In the genomic region with DNA sequence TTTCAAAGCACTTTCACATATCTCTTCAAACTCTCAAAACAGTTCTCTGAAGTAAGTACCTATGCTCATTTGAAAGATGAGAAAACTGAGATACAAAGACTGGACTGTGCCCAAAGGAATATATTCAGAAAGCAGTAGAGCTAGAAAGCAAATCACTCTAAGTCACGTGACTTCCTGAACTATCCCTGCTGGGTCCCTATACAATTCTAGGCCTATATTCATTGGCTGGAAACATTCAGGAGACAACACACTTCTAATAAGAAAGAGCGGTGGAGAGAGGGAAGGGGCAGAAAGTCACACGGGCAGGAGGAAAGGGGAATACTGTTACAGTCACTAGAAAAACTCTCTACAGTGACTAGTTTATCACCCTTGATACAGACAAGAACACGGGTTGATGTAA, we compare ENCODE assay signal across 23 cellular contexts.
"Had no signal": no experiment of that assay in that cellular context is flagged by ENCODE, and none has a peak within 500 bp of the region (broad histone marks: within the 10 kb centered on the region; RNA-seq: fewer than 3 reads in every experiment).

No MANE protein-coding gene starts in this region.

- ATAC-seq: esophagus mucosa; gastrocnemius medialis; left ventricle myocardium superior; lower lobe of right lung; naive thymus-derived CD8-positive, alpha-beta T cell; pancreas; right lobe of liver; stimulated activated naive B cell treated with anti-CD40 and anti-IgM and Interleukin-4, amounts not matched to agents 10 μg/mL and 1 μg/mL and 100 μg/mL, for 72 hours; upper lobe of right lung had no signal

- H3K27me3 Mint-ChIP-seq: naive thymus-derived CD8-positive, alpha-beta T cell; stimulated activated naive B cell treated with anti-CD40 and anti-IgM and Interleukin-4, amounts not matched to agents 10 μg/mL and 1 μg/mL and 100 μg/mL, for 72 hours; stimulated activated naive CD8-positive, alpha-beta T cell treated with anti-CD3 and anti-CD28 coated beads, Interleukin-15, Interleukin-2, amounts not matched to agents 100 ng/mL and 50 ng/mL, for 24 hours had no signal

- H3K27ac Mint-ChIP-seq: nephron progenitor cell; stimulated activated naive B cell treated with anti-CD40 and anti-IgM and Interleukin-4, amounts not matched to agents 10 μg/mL and 1 μg/mL and 100 μg/mL, for 72 hours had no signal

- H3K27me3 ChIP-seq: dorsolateral prefrontal cortex, gastrocnemius medialis, neutrophil, pancreas, right lobe of liver, transverse colon, upper lobe of right lung, uterus had no signal

- DNase-seq: cortex of kidney; dorsolateral prefrontal cortex; effector CD4-positive, alpha-beta T cell; foreskin fibroblast; gastrocnemius medialis; head of caudate nucleus; left ventricle myocardium superior; lower lobe of right lung; naive thymus-derived CD8-positive, alpha-beta T cell; nephron progenitor cell; pancreas; right lobe of liver; small intestine; stimulated activated CD4-positive, alpha-beta T cell treated with anti-CD3 and anti-CD28 coated beads, Interleukin-15, amount 100 ng/mL, for 24 hours; stimulated activated CD4-positive, alpha-beta T cell treated with anti-CD3 and anti-CD28 coated beads, Interleukin-2, amount 100 ng/mL, for 48 hours; stimulated activated naive B cell treated with anti-CD40 and anti-IgM and Interleukin-4, amounts not matched to agents 10 μg/mL and 1 μg/mL and 100 μg/mL, for 72 hours; transverse colon; upper lobe of right lung; uterus had no signal

- H3K36me3 ChIP-seq: gastrocnemius medialis, lower lobe of right lung, neutrophil, pancreas, right lobe of liver, transverse colon, upper lobe of right lung, uterus had no signal

- H3K9me3 Mint-ChIP-seq: naive thymus-derived CD8-positive, alpha-beta T cell; nephron progenitor cell; stimulated activated naive B cell treated with anti-CD40 and anti-IgM and Interleukin-4, amounts not matched to agents 10 μg/mL and 1 μg/mL and 100 μg/mL, for 72 hours; stimulated activated naive CD8-positive, alpha-beta T cell treated with anti-CD3 and anti-CD28 coated beads, Interleukin-15, Interleukin-2, amounts not matched to agents 100 ng/mL and 50 ng/mL, for 24 hours had no signal

- H3K27ac ChIP-seq: dorsolateral prefrontal cortex, epithelial cell of prostate, gastrocnemius medialis, lower lobe of right lung, neutrophil, pancreas, right lobe of liver, transverse colon, upper lobe of right lung, uterus had no signal

- FAIRE-seq: pancreas, small intestine had no signal

- H3K4me3 ChIP-seq: dorsolateral prefrontal cortex, gastrocnemius medialis, lower lobe of right lung, pancreas, right lobe of liver, transverse colon, upper lobe of right lung, uterus had no signal

- H3K4me1 Mint-ChIP-seq: nephron progenitor cell had no signal

- H3K4me3 Mint-ChIP-seq: naive thymus-derived CD8-positive, alpha-beta T cell; nephron progenitor cell; stimulated activated naive B cell treated with anti-CD40 and anti-IgM and Interleukin-4, amounts not matched to agents 10 μg/mL and 1 μg/mL and 100 μg/mL, for 72 hours; stimulated activated naive CD8-positive, alpha-beta T cell treated with anti-CD3 and anti-CD28 coated beads, Interleukin-15, Interleukin-2, amounts not matched to agents 100 ng/mL and 50 ng/mL, for 24 hours had no signal

- H3K4me1 ChIP-seq: gastrocnemius medialis, lower lobe of right lung, pancreas, right lobe of liver, transverse colon, upper lobe of right lung, uterus had no signal

- H3K9me3 ChIP-seq: gastrocnemius medialis, lower lobe of right lung, neutrophil, pancreas, right lobe of liver, transverse colon, upper lobe of right lung, uterus had no signal
